ENCODE assay signal across 8 cellular contexts in genomic region chr12:54217309-54217661, GRCh38. TPM values are rescaled to one million over a fixed set of nuclear protein-coding genes. Genes with fewer than 3 reads are reported as not detected.
DNase-seq lines count a peak whose midpoint lies in the region; ATAC-seq and TF ChIP-seq lines count a peak whose summit lies in the region.

No MANE protein-coding gene starts in this region.

- H3K9me3 Mint-ChIP-seq in naive thymus-derived CD4-positive, alpha-beta T cell, result no peaks in the 10 kb centered on the region

- H3K4me1 Mint-ChIP-seq in naive thymus-derived CD4-positive, alpha-beta T cell, result peaks cover 18 to 52% (median 32%) of the 10 kb centered on the region in 7 donors

- no peak for TF ChIP-seq POLR2A in breast epithelium (IDR thresholded peaks at IDR 0.05)

- no peak for ATAC-seq in naive thymus-derived CD4-positive, alpha-beta T cell
- no peak for ATAC-seq in HG03432 (IDR thresholded peaks at IDR 0.05; ENCODE audit: unreplicated experiment)
- no peak for ATAC-seq in GM18861 (IDR thresholded peaks at IDR 0.05; ENCODE audit: unreplicated experiment)
- ATAC-seq in GM19023 (IDR thresholded peaks at IDR 0.05; ENCODE audit: unreplicated experiment), result no peak
- no peak for ATAC-seq in GM21381 (IDR thresholded peaks at IDR 0.05; ENCODE audit: unreplicated experiment)

- CTCF ChIA-PET in naive thymus-derived CD4-positive, alpha-beta T cell (lab: Charles Lee), result interaction anchor here (1.1 to 1.7 kb wide), 4 partner anchors 9 to 471 kb away, joined by 3 to 11 read pairs (median 6); no protein-coding TSS in a partner anchor

- peak overlapping the region; percentile 72 to 93 (median 88) for H3K4me3 Mint-ChIP-seq in naive thymus-derived CD4-positive, alpha-beta T cell

- H3K27me3 ChIP-seq in ACC112 (ENCODE audit: insufficient read depth, low read length), result no peaks in the 10 kb centered on the region
- peaks cover 45% of the 10 kb centered on the region for H3K27me3 ChIP-seq in HUES48 (ENCODE audit: control insufficient read depth, insufficient read depth, low read length)
- peaks cover 0 to 9% of the 10 kb centered on the region in 2 donors for H3K27me3 ChIP-seq in breast epithelium
- no peaks in the 10 kb centered on the region for H3K27me3 ChIP-seq in naive thymus-derived CD4-positive, alpha-beta T cell (ENCODE audit: control insufficient read depth in 2 of 2, insufficient read depth in 2 of 2, low read length in 2 of 2)

- intact Hi-C loops in breast epithelium (cut with DNase I; ENCODE audit: low total_unique reads), result loop anchor here (10.0 kb wide), 1 partner anchor 148 kb away; the partner anchor contains the start of gene GPR84
- intact Hi-C loops in naive thymus-derived CD4-positive, alpha-beta T cell (cut with micrococcal nuclease), result loop anchor here (1.0 to 10.0 kb wide), 7 partner anchors 10 to 1602 kb away; partner anchors contain the start of genes COPZ1 (in 1 of the 2) and KRT73 (in 1 of the 2)

- no peak for DNase-seq in breast epithelium (ENCODE audit: low spot score in 2 of 2)
- DNase-seq in naive thymus-derived CD4-positive, alpha-beta T cell, result no peak

- H3K9me3 ChIP-seq in HUES48 (ENCODE audit: control insufficient read depth, insufficient read depth, low read length) (no peaks in the 10 kb centered on the region), breast epithelium (no peaks in the 10 kb centered on the region)
- no peaks in the 10 kb centered on the region for H3K9me3 ChIP-seq in naive thymus-derived CD4-positive, alpha-beta T cell (ENCODE audit: control insufficient read depth in 2 of 3, low read length in 3 of 3)

- H2AFZ ChIP-seq in ACC112 (ENCODE audit: low read length, unreplicated experiment), result peak overlapping the region; percentile 80

- no peaks in the 10 kb centered on the region for H3K36me3 Mint-ChIP-seq in naive thymus-derived CD4-positive, alpha-beta T cell

- H3K79me2 ChIP-seq in ACC112 (ENCODE audit: control insufficient read depth, insufficient read depth, low read length, unreplicated experiment), result no peaks in the 10 kb centered on the region

- no peak for TF ChIP-seq CTCF in breast epithelium (IDR thresholded peaks at IDR 0.05)

- H3K27me3 Mint-ChIP-seq in naive thymus-derived CD4-positive, alpha-beta T cell, result peaks cover 0 to 28% (median 4%) of the 10 kb centered on the region in 5 donors

- peaks cover 20% of the 10 kb centered on the region for H3K4me1 ChIP-seq in ACC112 (ENCODE audit: control insufficient read depth, insufficient read depth, low read length, unreplicated experiment)
- peaks cover 13% of the 10 kb centered on the region; the same call in 1 of the 2 replicates for H3K4me1 ChIP-seq in HUES48 (ENCODE audit: control insufficient read depth, insufficient read depth, low read length)
- H3K4me1 ChIP-seq in breast epithelium, result peaks cover 0 to 11% of the 10 kb centered on the region in 2 donors
- peaks cover 25 to 35% of the 10 kb centered on the region in 2 donors for H3K4me1 ChIP-seq in naive thymus-derived CD4-positive, alpha-beta T cell (ENCODE audit: control insufficient read depth in 2 of 2, insufficient read depth in 2 of 2, low read length in 2 of 2)

- H3K4me3 ChIP-seq in ACC112 (ENCODE audit: low read depth, low read length) (peak overlapping the region; percentile 76), HUES48 (ENCODE audit: low read depth, low read length) (peak overlapping the region; percentile 60), breast epithelium (peak overlapping the region; percentile 9 to 56 (median 40))
- no peak overlapping the region for H3K4me3 ChIP-seq in naive thymus-derived CD4-positive, alpha-beta T cell (ENCODE audit: low read length)

- H3K36me3 ChIP-seq in ACC112 (ENCODE audit: insufficient read depth, low read length) (no peaks in the 10 kb centered on the region), HUES48 (ENCODE audit: control insufficient read depth, insufficient read depth, low read length) (no peaks in the 10 kb centered on the region), breast epithelium (no peaks in the 10 kb centered on the region)
- H3K36me3 ChIP-seq in naive thymus-derived CD4-positive, alpha-beta T cell (ENCODE audit: control insufficient read depth in 2 of 3, insufficient read depth in 3 of 3, low read length in 3 of 3), result no peaks in the 10 kb centered on the region

- POLR2A ChIA-PET in naive thymus-derived CD4-positive, alpha-beta T cell (lab: Charles Lee), result no interaction called here

- peak overlapping the region in 5 of 9 donors; percentile 76 to 88 (median 84) for H3K27ac Mint-ChIP-seq in naive thymus-derived CD4-positive, alpha-beta T cell

- no peak overlapping the region for H3K9ac ChIP-seq in HUES48 (ENCODE audit: low read depth, low read length)

- H3K27ac ChIP-seq in ACC112 (ENCODE audit: low read depth, low read length), result no peak overlapping the region
- no peak overlapping the region for H3K27ac ChIP-seq in HUES48 (ENCODE audit: low read depth, low read length)
- no peak overlapping the region for H3K27ac ChIP-seq in breast epithelium
- no peak overlapping the region for H3K27ac ChIP-seq in naive thymus-derived CD4-positive, alpha-beta T cell (ENCODE audit: low read depth, low read length)

RNA-seq across cellular contexts. Expression of gene SMUG1, which starts 28.5 kb away (rescaled TPM):
- 10 to 100 TPM; 29.6 to 55.4 (median 46.4) TPM for total RNA-seq in breast epithelium
- total RNA-seq in naive thymus-derived CD4-positive, alpha-beta T cell, result 10 to 100 TPM in 4 of 5 experiments, 1 to 10 TPM in 1; 9.4 to 29.9 (median 22.2) TPM
- polyA plus RNA-seq in naive thymus-derived CD4-positive, alpha-beta T cell, result 10 to 100 TPM; 20.6 to 25.0 TPM
